ENCODE assay signal across 26 cellular contexts in genomic region chr17:5127910-5128309, GRCh38. TPM values are rescaled to one million over a fixed set of nuclear protein-coding genes. Genes with fewer than 3 reads are reported as not detected.
"Had no signal": no experiment of that assay in that cellular context is flagged by ENCODE, and none has a peak within 500 bp of the region (broad histone marks: within the 10 kb centered on the region; RNA-seq: fewer than 3 reads in every experiment).

No MANE protein-coding gene starts in this region.

- H3K4me3 ChIP-seq: coronary artery, gastroesophageal sphincter, heart left ventricle, lower lobe of right lung, pancreas, sigmoid colon, testis, tibial artery, upper lobe of left lung had no signal

- H3K27ac Mint-ChIP-seq: memory B cell; natural killer cell; progenitor cell of endocrine pancreas; stimulated activated effector memory CD8-positive, alpha-beta T cell treated with anti-CD3 and anti-CD28 coated beads, Interleukin-12 subunit alpha, Interleukin-12 subunit beta, amount 100 ng/mL, for 72 hours had no signal

- H3K36me3 ChIP-seq: gastroesophageal sphincter, heart left ventricle, lower lobe of right lung, pancreas, sigmoid colon, tibial artery, upper lobe of left lung had no signal

- DNase-seq: effector CD4-positive, alpha-beta T cell; foreskin fibroblast; hippocampal formation; left ventricle myocardium superior; lower lobe of right lung; natural killer cell; occipital lobe; sigmoid colon; stimulated activated CD4-positive, alpha-beta T cell treated with anti-CD3 and anti-CD28 coated beads, Interleukin-4, amount 100 ng/mL, for 24 hours; stimulated activated naive CD8-positive, alpha-beta T cell treated with anti-CD3 and anti-CD28 coated beads, Interleukin-15, Interleukin-2, amounts not matched to agents 100 U/mL and 50 U/mL, for 24 hours; substantia nigra; testis; upper lobe of left lung had no signal

- H3K9me3 Mint-ChIP-seq: central memory CD8-positive, alpha-beta T cell; memory B cell; natural killer cell; stimulated activated effector memory CD8-positive, alpha-beta T cell treated with anti-CD3 and anti-CD28 coated beads, Interleukin-12 subunit alpha, Interleukin-12 subunit beta, amount 100 ng/mL, for 72 hours had no signal

- H3K4me1 Mint-ChIP-seq: central memory CD8-positive, alpha-beta T cell; memory B cell; natural killer cell; stimulated activated effector memory CD8-positive, alpha-beta T cell treated with anti-CD3 and anti-CD28 coated beads, Interleukin-12 subunit alpha, Interleukin-12 subunit beta, amount 100 ng/mL, for 72 hours had no signal

- H3K4me3 Mint-ChIP-seq: central memory CD8-positive, alpha-beta T cell; memory B cell; natural killer cell; stimulated activated effector memory CD8-positive, alpha-beta T cell treated with anti-CD3 and anti-CD28 coated beads, Interleukin-12 subunit alpha, Interleukin-12 subunit beta, amount 100 ng/mL, for 72 hours had no signal

- ATAC-seq: gastroesophageal sphincter; heart left ventricle; left ventricle myocardium superior; lower lobe of right lung; natural killer cell; pancreas; stimulated activated effector memory CD8-positive, alpha-beta T cell treated with anti-CD3 and anti-CD28 coated beads, Interleukin-12 subunit alpha, Interleukin-12 subunit beta, amount 100 ng/mL, for 72 hours; stimulated activated naive CD8-positive, alpha-beta T cell treated with anti-CD3 and anti-CD28 coated beads, Interleukin-15, Interleukin-2, amounts not matched to agents 100 U/mL and 50 U/mL, for 24 hours had no signal

- H3K36me3 Mint-ChIP-seq: memory B cell; natural killer cell; stimulated activated effector memory CD8-positive, alpha-beta T cell treated with anti-CD3 and anti-CD28 coated beads, Interleukin-12 subunit alpha, Interleukin-12 subunit beta, amount 100 ng/mL, for 72 hours had no signal

- H3K4me1 ChIP-seq: pancreas, testis had no signal

- H3K27ac ChIP-seq: coronary artery, gastroesophageal sphincter, heart left ventricle, lower lobe of right lung, pancreas, sigmoid colon, testis, tibial artery, upper lobe of left lung had no signal

- H3K9me3 ChIP-seq: gastroesophageal sphincter, heart left ventricle, lower lobe of right lung, pancreas, sigmoid colon, testis, tibial artery, upper lobe of left lung had no signal

- FAIRE-seq: islet of Langerhans, pancreas, urothelium cell line had no signal

- H3K27me3 ChIP-seq: pancreas, testis had no signal

RNA-seq across cellular contexts. Expression of gene USP6, which starts 12.1 kb away (rescaled TPM):
- total RNA-seq: dermis microvascular lymphatic vessel endothelial cell had no signal
- polyA plus RNA-seq: neural cell had no signal
